Comparison of ENCODE assay signal across 1 cellular context in genomic region chr5:151196556-151197290, GRCh38.
TF ChIP-seq lines count a peak whose summit lies in the region.

No MANE protein-coding gene starts in this region.

TF ChIP-seq in GM12878, 131 proteins besides CTCF, POLR2A, EP300 and RAD21 (continues in another document):
- TF ChIP-seq REST (IDR thresholded peaks at IDR 0.05; ENCODE audit: low read depth, low read length): no peak
- TF ChIP-seq, protein P1, sequence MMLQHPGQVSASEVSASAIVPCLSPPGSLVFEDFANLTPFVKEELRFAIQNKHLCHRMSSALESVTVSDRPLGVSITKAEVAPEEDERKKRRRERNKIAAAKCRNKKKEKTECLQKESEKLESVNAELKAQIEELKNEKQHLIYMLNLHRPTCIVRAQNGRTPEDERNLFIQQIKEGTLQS (IDR thresholded peaks at IDR 0.05; ENCODE audit: borderline replicate concordance, extremely low read depth, low read depth, low read length): no peak
- no peak for TF ChIP-seq SREBF1 (IDR thresholded peaks at IDR 0.05; ENCODE audit: low read length)
- TF ChIP-seq MYB (IDR thresholded peaks at IDR 0.05; ENCODE audit: borderline replicate concordance, low read depth, low read length): no peak
- TF ChIP-seq CREB1 (IDR thresholded peaks at IDR 0.05; ENCODE audit: low read depth): no peak
- TF ChIP-seq CHD4 (IDR thresholded peaks at IDR 0.05): no peak
- no peak for TF ChIP-seq SP1 (IDR thresholded peaks at IDR 0.05; ENCODE audit: low read depth, low read length)
- 0 out of 2 replicates have a peak, but pooled peaks have one; percentile 21 for TF ChIP-seq ZNF217 (IDR thresholded peaks at IDR 0.05)
- no peak for TF ChIP-seq HDAC2 (IDR thresholded peaks at IDR 0.05)
- no peak for TF ChIP-seq PRDM15 (CRISPR knock-in tag; IDR thresholded peaks at IDR 0.05)
- TF ChIP-seq MXI1 (IDR thresholded peaks at IDR 0.05; ENCODE audit: low read depth, low read length): no peak
- TF ChIP-seq ZZZ3 (IDR thresholded peaks at IDR 0.05; ENCODE audit: control insufficient read depth, insufficient read length, low read depth): no peak
- TF ChIP-seq ESRRA (IDR thresholded peaks at IDR 0.05; ENCODE audit: low read length): no peak
- 0 out of 2 replicates have a peak, but pooled peaks have one; percentile 13 for TF ChIP-seq ATF2 (IDR thresholded peaks at IDR 0.05; ENCODE audit: low read length)
- peak; percentile 93 for TF ChIP-seq POU2F2 (IDR thresholded peaks at IDR 0.05; ENCODE audit: borderline replicate concordance, low read depth, low read length)
- TF ChIP-seq EGR1 (IDR thresholded peaks at IDR 0.05; ENCODE audit: borderline replicate concordance in 1 of 2, low read depth in 2 of 2, low read length in 2 of 2): no peak
- TF ChIP-seq MAX (IDR thresholded peaks at IDR 0.05; ENCODE audit: low read depth, low read length): no peak
- TF ChIP-seq JUNB (IDR thresholded peaks at IDR 0.05): no peak
- TF ChIP-seq GATAD2B (conservative IDR thresholded peaks at IDR 0.05; ENCODE audit: low read depth): peak; percentile 90
- no peak for TF ChIP-seq ZBED1 (IDR thresholded peaks at IDR 0.05; ENCODE audit: borderline replicate concordance)
- TF ChIP-seq CHD1 (IDR thresholded peaks at IDR 0.05; ENCODE audit: low read depth, low read length): no peak
- TF ChIP-seq KLF5 (IDR thresholded peaks at IDR 0.05; ENCODE audit: partially characterized antibody): no peak
- no peak for TF ChIP-seq CEBPB (IDR thresholded peaks at IDR 0.05; ENCODE audit: borderline replicate concordance in 1 of 2, low read depth in 2 of 2, low read length in 2 of 2)
- no peak for TF ChIP-seq RBBP5 (conservative IDR thresholded peaks at IDR 0.05)
- TF ChIP-seq ZNF274 (IDR thresholded peaks at IDR 0.05; ENCODE audit: insufficient read depth, insufficient read length): no peak
- TF ChIP-seq ZSCAN29 (IDR thresholded peaks at IDR 0.05): no peak
- TF ChIP-seq SREBF2 (IDR thresholded peaks at IDR 0.05; ENCODE audit: low read length): no peak
- TF ChIP-seq, protein P2, sequence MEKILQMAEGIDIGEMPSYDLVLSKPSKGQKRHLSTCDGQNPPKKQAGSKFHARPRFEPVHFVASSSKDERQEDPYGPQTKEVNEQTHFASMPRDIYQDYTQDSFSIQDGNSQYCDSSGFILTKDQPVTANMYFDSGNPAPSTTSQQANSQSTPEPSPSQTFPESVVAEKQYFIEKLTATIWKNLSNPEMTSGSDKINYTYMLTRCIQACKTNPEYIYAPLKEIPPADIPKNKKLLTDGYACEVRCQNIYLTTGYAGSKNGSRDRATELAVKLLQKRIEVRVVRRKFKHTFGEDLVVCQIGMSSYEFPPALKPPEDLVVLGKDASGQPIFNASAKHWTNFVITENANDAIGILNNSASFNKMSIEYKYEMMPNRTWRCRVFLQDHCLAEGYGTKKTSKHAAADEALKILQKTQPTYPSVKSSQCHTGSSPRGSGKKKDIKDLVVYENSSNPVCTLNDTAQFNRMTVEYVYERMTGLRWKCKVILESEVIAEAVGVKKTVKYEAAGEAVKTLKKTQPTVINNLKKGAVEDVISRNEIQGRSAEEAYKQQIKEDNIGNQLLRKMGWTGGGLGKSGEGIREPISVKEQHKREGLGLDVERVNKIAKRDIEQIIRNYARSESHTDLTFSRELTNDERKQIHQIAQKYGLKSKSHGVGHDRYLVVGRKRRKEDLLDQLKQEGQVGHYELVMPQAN (conservative IDR thresholded peaks at IDR 0.05): no peak
- no peak for TF ChIP-seq ZNF24 (IDR thresholded peaks at IDR 0.05)
- peak; percentile 21; the same call in 1 of the 2 replicates for TF ChIP-seq RAD51 (IDR thresholded peaks at IDR 0.05)
- no peak for TF ChIP-seq HCFC1 (IDR thresholded peaks at IDR 0.05; ENCODE audit: low read length)
- TF ChIP-seq ZNF622 (IDR thresholded peaks at IDR 0.05): no peak
- no peak for TF ChIP-seq NR2C2 (IDR thresholded peaks at IDR 0.05; ENCODE audit: borderline replicate concordance, control insufficient read depth, insufficient read length, low read depth)
- peak; percentile 87 for TF ChIP-seq RUNX3 (IDR thresholded peaks at IDR 0.05; ENCODE audit: low read length)
- no peak for TF ChIP-seq PAX8 (IDR thresholded peaks at IDR 0.05)
- TF ChIP-seq DPF2 (IDR thresholded peaks at IDR 0.05): peak; percentile 93
- TF ChIP-seq ATF7 (IDR thresholded peaks at IDR 0.05; ENCODE audit: low read depth): peak; percentile 83
- no peak for TF ChIP-seq ASH2L (IDR thresholded peaks at IDR 0.05; ENCODE audit: borderline replicate concordance, low read depth)
- peak; percentile 88 for TF ChIP-seq MTA2 (IDR thresholded peaks at IDR 0.05; ENCODE audit: low read depth)
- no peak for TF ChIP-seq RFX5 (IDR thresholded peaks at IDR 0.05; ENCODE audit: low read depth, low read length)
- TF ChIP-seq, protein P3, sequence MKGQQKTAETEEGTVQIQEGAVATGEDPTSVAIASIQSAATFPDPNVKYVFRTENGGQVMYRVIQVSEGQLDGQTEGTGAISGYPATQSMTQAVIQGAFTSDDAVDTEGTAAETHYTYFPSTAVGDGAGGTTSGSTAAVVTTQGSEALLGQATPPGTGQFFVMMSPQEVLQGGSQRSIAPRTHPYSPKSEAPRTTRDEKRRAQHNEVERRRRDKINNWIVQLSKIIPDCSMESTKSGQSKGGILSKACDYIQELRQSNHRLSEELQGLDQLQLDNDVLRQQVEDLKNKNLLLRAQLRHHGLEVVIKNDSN (IDR thresholded peaks at IDR 0.05; ENCODE audit: borderline replicate concordance, extremely low read length, insufficient read depth, low read depth, low read length): no peak
- TF ChIP-seq FOXM1 (IDR thresholded peaks at IDR 0.05; ENCODE audit: low read depth, low read length): no peak
- peak; percentile 25; the same call in 1 of the 2 replicates for TF ChIP-seq BCL11A (IDR thresholded peaks at IDR 0.05; ENCODE audit: low read depth, low read length)
- TF ChIP-seq USF2 (IDR thresholded peaks at IDR 0.05; ENCODE audit: borderline replicate concordance, low read depth, low read length): no peak
- TF ChIP-seq, protein P4, sequence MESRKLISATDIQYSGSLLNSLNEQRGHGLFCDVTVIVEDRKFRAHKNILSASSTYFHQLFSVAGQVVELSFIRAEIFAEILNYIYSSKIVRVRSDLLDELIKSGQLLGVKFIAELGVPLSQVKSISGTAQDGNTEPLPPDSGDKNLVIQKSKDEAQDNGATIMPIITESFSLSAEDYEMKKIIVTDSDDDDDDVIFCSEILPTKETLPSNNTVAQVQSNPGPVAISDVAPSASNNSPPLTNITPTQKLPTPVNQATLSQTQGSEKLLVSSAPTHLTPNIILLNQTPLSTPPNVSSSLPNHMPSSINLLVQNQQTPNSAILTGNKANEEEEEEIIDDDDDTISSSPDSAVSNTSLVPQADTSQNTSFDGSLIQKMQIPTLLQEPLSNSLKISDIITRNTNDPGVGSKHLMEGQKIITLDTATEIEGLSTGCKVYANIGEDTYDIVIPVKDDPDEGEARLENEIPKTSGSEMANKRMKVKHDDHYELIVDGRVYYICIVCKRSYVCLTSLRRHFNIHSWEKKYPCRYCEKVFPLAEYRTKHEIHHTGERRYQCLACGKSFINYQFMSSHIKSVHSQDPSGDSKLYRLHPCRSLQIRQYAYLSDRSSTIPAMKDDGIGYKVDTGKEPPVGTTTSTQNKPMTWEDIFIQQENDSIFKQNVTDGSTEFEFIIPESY (IDR thresholded peaks at IDR 0.05): no peak
- no peak for TF ChIP-seq SMAD5 (IDR thresholded peaks at IDR 0.05; ENCODE audit: low read depth)
- no peak for TF ChIP-seq BCLAF1 (IDR thresholded peaks at IDR 0.05)
- TF ChIP-seq SUZ12 (IDR thresholded peaks at IDR 0.05; ENCODE audit: unreplicated experiment): no peak
- TF ChIP-seq MTA3 (IDR thresholded peaks at IDR 0.05; ENCODE audit: borderline replicate concordance, low read length): peak; percentile 39; the same call in 1 of the 2 replicates
- TF ChIP-seq TCF7 (IDR thresholded peaks at IDR 0.05; ENCODE audit: borderline replicate concordance): no peak
